Comparison of ENCODE assay signal across 22 cellular contexts in the genomic region with DNA sequence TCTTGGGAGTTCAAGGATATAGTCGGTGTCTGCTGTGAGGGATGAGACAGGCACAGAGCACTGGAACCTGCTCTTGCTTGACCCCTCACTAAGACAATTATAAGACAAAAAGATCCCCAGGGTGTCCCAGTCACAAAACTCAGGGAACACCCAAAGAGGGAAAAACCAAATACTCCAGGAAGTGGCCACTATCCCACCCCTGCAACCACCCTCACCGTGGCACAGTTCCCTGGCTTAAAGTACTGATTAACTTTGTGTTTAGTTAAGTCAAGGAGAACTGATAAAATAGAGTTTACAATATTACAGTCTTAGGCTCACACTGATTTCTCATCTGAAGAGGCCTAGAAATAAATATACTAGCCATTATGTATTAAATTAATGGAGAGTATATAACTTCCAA. TPM values are rescaled to one million over a fixed set of nuclear protein-coding genes. Genes with fewer than 3 reads are reported as not detected.
DNase-seq lines count a peak whose midpoint lies in the region; ATAC-seq, FAIRE-seq and TF ChIP-seq lines count a peak whose summit lies in the region.
"Had no signal": no experiment of that assay in that cellular context is flagged by ENCODE, and none has a peak within 500 bp of the region (broad histone marks: within the 10 kb centered on the region; RNA-seq: fewer than 3 reads in every experiment).

No MANE protein-coding gene starts in this region.

- H3K27me3 ChIP-seq in body of pancreas (no peaks in the 10 kb centered on the region), esophagus muscularis mucosa (no peaks in the 10 kb centered on the region), pancreas (no peaks in the 10 kb centered on the region), suprapubic skin (peaks cover 3% of the 10 kb centered on the region), brain microvascular endothelial cell (replicated peaks) (peaks cover 1% of the 10 kb centered on the region)

- WGBS in body of pancreas, 2 donors = 28 to 54% methylated on average over 2 of the region's 2 CpGs
- WGBS in esophagus muscularis mucosa = 90% methylated on average over 2 of the region's 2 CpGs
- whole genome bisulfite sequencing in pancreas, 2 donors = 26 to 30% methylated on average over 2 of the region's 2 CpGs
- 95% methylated on average over 2 of the region's 2 CpGs for WGBS in suprapubic skin

- FAIRE-seq in pancreas (lab: Jason Lieb, UNC) = no peak
- FAIRE-seq: G401.6, GM12892, H54 had no signal

- no peaks in the 10 kb centered on the region for H3K9me3 ChIP-seq in body of pancreas
- H3K9me3 ChIP-seq in esophagus muscularis mucosa = no peaks in the 10 kb centered on the region
- H3K9me3 ChIP-seq in pancreas = no peaks in the 10 kb centered on the region
- no peaks in the 10 kb centered on the region for H3K9me3 ChIP-seq in suprapubic skin
- H3K9me3 ChIP-seq: HAP-1 had no signal

- in situ Hi-C loops in brain microvascular endothelial cell (cut with HindIII; ENCODE audit: low pct_ligation_motif_present, low sequenced_read_pairs) = no loop called here

- TF ChIP-seq POLR2A in body of pancreas (IDR thresholded peaks at IDR 0.05) = no peak
- TF ChIP-seq POLR2A in esophagus muscularis mucosa (IDR thresholded peaks at IDR 0.05; ENCODE audit: low read depth) = no peak
- TF ChIP-seq POLR2A in suprapubic skin (IDR thresholded peaks at IDR 0.05) = no peak

- H3K36me3 ChIP-seq in body of pancreas (replicated peaks in 1 of 2; ENCODE audit: insufficient read depth in 1 of 2, low read depth in 2 of 2) = no peaks in the 10 kb centered on the region
- no peaks in the 10 kb centered on the region for H3K36me3 ChIP-seq in esophagus muscularis mucosa
- H3K36me3 ChIP-seq in pancreas = no peaks in the 10 kb centered on the region
- H3K36me3 ChIP-seq in suprapubic skin = no peaks in the 10 kb centered on the region
- H3K36me3 ChIP-seq in brain microvascular endothelial cell (replicated peaks) = no peaks in the 10 kb centered on the region
- H3K36me3 ChIP-seq: HAP-1 had no signal

- H3K4me1 ChIP-seq in body of pancreas (peaks cover 21% of the 10 kb centered on the region), esophagus muscularis mucosa (no peaks in the 10 kb centered on the region), pancreas (peaks cover 9 to 23% (median 9%) of the 10 kb centered on the region in 3 donors), suprapubic skin (no peaks in the 10 kb centered on the region)
- H3K4me1 ChIP-seq: HAP-1 had no signal

- peak overlapping the region in 2 of 4 donors; percentile 5 to 18 for H3K27ac ChIP-seq in body of pancreas
- no peak overlapping the region for H3K27ac ChIP-seq in esophagus muscularis mucosa (replicated peaks in 1 of 4)
- H3K27ac ChIP-seq in pancreas = peak overlapping the region in 1 of 4 donors; percentile 40
- no peak overlapping the region for H3K27ac ChIP-seq in suprapubic skin
- H3K27ac ChIP-seq in brain microvascular endothelial cell = no peak overlapping the region

- no peak for TF ChIP-seq CTCF in body of pancreas (IDR thresholded peaks at IDR 0.05)
- no peak for TF ChIP-seq CTCF in esophagus muscularis mucosa (IDR thresholded peaks at IDR 0.05)
- no peak for TF ChIP-seq CTCF in pancreas (IDR thresholded peaks at IDR 0.05)
- no peak for TF ChIP-seq CTCF in suprapubic skin (IDR thresholded peaks at IDR 0.05)
- no peak for TF ChIP-seq CTCF in brain microvascular endothelial cell (IDR thresholded peaks at IDR 0.05; ENCODE audit: low read depth, low read length, missing control alignments)

- ATAC-seq in body of pancreas (peak; percentile 71), left lobe of liver (peak; percentile 89), pancreas (peak; percentile 64 to 99 (median 94))

- TF ChIP-seq EP300 in esophagus muscularis mucosa (IDR thresholded peaks at IDR 0.05) (no peak), suprapubic skin (IDR thresholded peaks at IDR 0.05) (no peak)

- intact Hi-C loops in body of pancreas (cut with DNase I) = no loop called here
- intact Hi-C loops in esophagus muscularis mucosa (cut with DNase I) = no loop called here
- intact Hi-C loops in pancreas (cut with DNase I) = no loop called here

- peak; percentile 25 to 63 (median 50) for DNase-seq in body of pancreas
- DNase-seq in esophagus muscularis mucosa (ENCODE audit: extremely low spot score) = peak; percentile 87
- DNase-seq in left lobe of liver (ENCODE audit: low spot score) = no peak
- DNase-seq in pancreas = peak in 3 of 6 donors; percentile 35 to 64 (median 40)
- no peak for DNase-seq in suprapubic skin (ENCODE audit: low spot score in 2 of 2)
- no peak for DNase-seq in brain microvascular endothelial cell
- no peak for DNase-seq in activated CD4-positive, alpha-beta T cell treated with anti-CD3 and anti-CD28 coated beads for 48 hours
- DNase-seq in MV-4-11 (lab: John Stamatoyannopoulos, UW) = no peak
- DNase-seq: C1 segment of cervical spinal cord; CD4-positive, alpha-beta memory T cell; COR-L47; DMS153; DND-41; GOT3; HFFc6 had no signal

- H3K4me3 ChIP-seq in body of pancreas (no peak overlapping the region), esophagus muscularis mucosa (no peak overlapping the region), pancreas (no peak overlapping the region), suprapubic skin (no peak overlapping the region), brain microvascular endothelial cell (ENCODE audit: low read depth, low read length) (no peak overlapping the region)
- H3K4me3 ChIP-seq: HAP-1 had no signal

RNA-seq across cellular contexts. Expression of gene IL36B, which starts 13.5 kb away (rescaled TPM):
- total RNA-seq in body of pancreas = not detected
- not detected for total RNA-seq in esophagus muscularis mucosa
- total RNA-seq in left lobe of liver = not detected
- total RNA-seq in pancreas = not detected
- polyA plus RNA-seq in pancreas = not detected
- total RNA-seq in suprapubic skin = 1 to 10 TPM; 1.5 to 7.9 (median 4.0) TPM
- total RNA-seq: A673; CD4-positive, alpha-beta memory T cell; HFFc6 had no signal
- polyA plus RNA-seq: BJ; CD4-positive, alpha-beta memory T cell had no signal

RNA-seq across cellular contexts. Expression of gene IL36RN, which starts 19.8 kb away (rescaled TPM):
- total RNA-seq in body of pancreas (not detected), esophagus muscularis mucosa (not detected), left lobe of liver (not detected), pancreas (not detected), suprapubic skin (10 to 100 TPM in 3 of 4 donors, 1 to 10 TPM in 1; 7.7 to 73.9 (median 37.1) TPM)
- not detected for polyA plus RNA-seq in pancreas
- total RNA-seq: A172; A673; CD4-positive, alpha-beta memory T cell; HFFc6 had no signal
- polyA plus RNA-seq: BJ; CD4-positive, alpha-beta memory T cell had no signal

RNA-seq across cellular contexts. Expression of gene IL1F10, which starts 28.6 kb away (rescaled TPM):
- not detected for total RNA-seq in body of pancreas
- total RNA-seq in esophagus muscularis mucosa = not detected
- total RNA-seq in left lobe of liver = not detected
- not detected for total RNA-seq in pancreas
- not detected for polyA plus RNA-seq in pancreas
- 10 to 100 TPM in 3 of 4 donors, under 1 TPM in 1; 0.80 to 23.2 (median 18.3) TPM for total RNA-seq in suprapubic skin
- total RNA-seq: A172; A673; CD4-positive, alpha-beta memory T cell; HFFc6 had no signal
- polyA plus RNA-seq: BJ; CD4-positive, alpha-beta memory T cell had no signal

RNA-seq across cellular contexts. Expression of gene IL36A, which starts 33.9 kb away (rescaled TPM):
- total RNA-seq in body of pancreas (not detected), esophagus muscularis mucosa (not detected), left lobe of liver (not detected), pancreas (not detected), suprapubic skin (not detected)
- polyA plus RNA-seq in pancreas = not detected
- total RNA-seq: A172; A673; CD4-positive, alpha-beta memory T cell; HFFc6 had no signal
- polyA plus RNA-seq: BJ had no signal

Comparison
In these comparisons a context has a peak if more than half of its experiments do, and no peak if none do; other contexts are left out.
1. DNase-seq: peak in body of pancreas (4 of 4) and esophagus muscularis mucosa (single experiment); none in left lobe of liver (single experiment), suprapubic skin (0 of 2), brain microvascular endothelial cell (single experiment), activated CD4-positive, alpha-beta T cell treated with anti-CD3 and anti-CD28 coated beads for 48 hours (single experiment) and MV-4-11 (single experiment).
2. Peak in every context shown above with its lines, with median percentiles within 50 percentile points of each other: ATAC-seq.